ENCODE assay signal across 1 cellular context in genomic region chr13:33281951-33282595, GRCh38.
TF ChIP-seq lines count a peak whose summit lies in the region.

No MANE protein-coding gene starts in this region.

TF ChIP-seq in WTC11, 78 proteins besides CTCF, POLR2A, EP300 and RAD21 (continued from another document):
- TF ChIP-seq NR2C2 (CRISPR knock-in tag; IDR thresholded peaks at IDR 0.05) (no peak), SMAD4 (CRISPR knock-in tag; IDR thresholded peaks at IDR 0.05) (no peak), HMGA2 (CRISPR knock-in tag; IDR thresholded peaks at IDR 0.05) (no peak), ZNF416 (CRISPR knock-in tag; IDR thresholded peaks at IDR 0.05) (no peak), ZMAT4 (CRISPR knock-in tag; IDR thresholded peaks at IDR 0.05) (no peak), ZNF423 (CRISPR knock-in tag; IDR thresholded peaks at IDR 0.05) (no peak), FOXP4 (CRISPR knock-in tag; IDR thresholded peaks at IDR 0.05) (no peak), ZNF671 (CRISPR knock-in tag; IDR thresholded peaks at IDR 0.05) (no peak), NFE2L1 (CRISPR knock-in tag; IDR thresholded peaks at IDR 0.05) (no peak), USF2 (CRISPR knock-in tag; IDR thresholded peaks at IDR 0.05) (no peak), CREM (CRISPR knock-in tag; IDR thresholded peaks at IDR 0.05) (no peak), NFYB (CRISPR knock-in tag; conservative IDR thresholded peaks at IDR 0.05; ENCODE audit: low read depth) (no peak)
- TF ChIP-seq, protein P1, sequence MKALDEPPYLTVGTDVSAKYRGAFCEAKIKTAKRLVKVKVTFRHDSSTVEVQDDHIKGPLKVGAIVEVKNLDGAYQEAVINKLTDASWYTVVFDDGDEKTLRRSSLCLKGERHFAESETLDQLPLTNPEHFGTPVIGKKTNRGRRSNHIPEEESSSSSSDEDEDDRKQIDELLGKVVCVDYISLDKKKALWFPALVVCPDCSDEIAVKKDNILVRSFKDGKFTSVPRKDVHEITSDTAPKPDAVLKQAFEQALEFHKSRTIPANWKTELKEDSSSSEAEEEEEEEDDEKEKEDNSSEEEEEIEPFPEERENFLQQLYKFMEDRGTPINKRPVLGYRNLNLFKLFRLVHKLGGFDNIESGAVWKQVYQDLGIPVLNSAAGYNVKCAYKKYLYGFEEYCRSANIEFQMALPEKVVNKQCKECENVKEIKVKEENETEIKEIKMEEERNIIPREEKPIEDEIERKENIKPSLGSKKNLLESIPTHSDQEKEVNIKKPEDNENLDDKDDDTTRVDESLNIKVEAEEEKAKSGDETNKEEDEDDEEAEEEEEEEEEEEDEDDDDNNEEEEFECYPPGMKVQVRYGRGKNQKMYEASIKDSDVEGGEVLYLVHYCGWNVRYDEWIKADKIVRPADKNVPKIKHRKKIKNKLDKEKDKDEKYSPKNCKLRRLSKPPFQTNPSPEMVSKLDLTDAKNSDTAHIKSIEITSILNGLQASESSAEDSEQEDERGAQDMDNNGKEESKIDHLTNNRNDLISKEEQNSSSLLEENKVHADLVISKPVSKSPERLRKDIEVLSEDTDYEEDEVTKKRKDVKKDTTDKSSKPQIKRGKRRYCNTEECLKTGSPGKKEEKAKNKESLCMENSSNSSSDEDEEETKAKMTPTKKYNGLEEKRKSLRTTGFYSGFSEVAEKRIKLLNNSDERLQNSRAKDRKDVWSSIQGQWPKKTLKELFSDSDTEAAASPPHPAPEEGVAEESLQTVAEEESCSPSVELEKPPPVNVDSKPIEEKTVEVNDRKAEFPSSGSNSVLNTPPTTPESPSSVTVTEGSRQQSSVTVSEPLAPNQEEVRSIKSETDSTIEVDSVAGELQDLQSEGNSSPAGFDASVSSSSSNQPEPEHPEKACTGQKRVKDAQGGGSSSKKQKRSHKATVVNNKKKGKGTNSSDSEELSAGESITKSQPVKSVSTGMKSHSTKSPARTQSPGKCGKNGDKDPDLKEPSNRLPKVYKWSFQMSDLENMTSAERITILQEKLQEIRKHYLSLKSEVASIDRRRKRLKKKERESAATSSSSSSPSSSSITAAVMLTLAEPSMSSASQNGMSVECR (CRISPR knock-in tag; IDR thresholded peaks at IDR 0.05; ENCODE audit: borderline replicate concordance) = no peak
- TF ChIP-seq, protein P2, sequence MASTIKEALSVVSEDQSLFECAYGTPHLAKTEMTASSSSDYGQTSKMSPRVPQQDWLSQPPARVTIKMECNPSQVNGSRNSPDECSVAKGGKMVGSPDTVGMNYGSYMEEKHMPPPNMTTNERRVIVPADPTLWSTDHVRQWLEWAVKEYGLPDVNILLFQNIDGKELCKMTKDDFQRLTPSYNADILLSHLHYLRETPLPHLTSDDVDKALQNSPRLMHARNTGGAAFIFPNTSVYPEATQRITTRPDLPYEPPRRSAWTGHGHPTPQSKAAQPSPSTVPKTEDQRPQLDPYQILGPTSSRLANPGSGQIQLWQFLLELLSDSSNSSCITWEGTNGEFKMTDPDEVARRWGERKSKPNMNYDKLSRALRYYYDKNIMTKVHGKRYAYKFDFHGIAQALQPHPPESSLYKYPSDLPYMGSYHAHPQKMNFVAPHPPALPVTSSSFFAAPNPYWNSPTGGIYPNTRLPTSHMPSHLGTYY (CRISPR knock-in tag; IDR thresholded peaks at IDR 0.05) = no peak
- TF ChIP-seq, protein P3, sequence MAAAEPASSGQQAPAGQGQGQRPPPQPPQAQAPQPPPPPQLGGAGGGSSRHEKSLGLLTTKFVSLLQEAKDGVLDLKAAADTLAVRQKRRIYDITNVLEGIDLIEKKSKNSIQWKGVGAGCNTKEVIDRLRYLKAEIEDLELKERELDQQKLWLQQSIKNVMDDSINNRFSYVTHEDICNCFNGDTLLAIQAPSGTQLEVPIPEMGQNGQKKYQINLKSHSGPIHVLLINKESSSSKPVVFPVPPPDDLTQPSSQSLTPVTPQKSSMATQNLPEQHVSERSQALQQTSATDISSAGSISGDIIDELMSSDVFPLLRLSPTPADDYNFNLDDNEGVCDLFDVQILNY (CRISPR knock-in tag; IDR thresholded peaks at IDR 0.05) = no peak
